In the genomic region with DNA sequence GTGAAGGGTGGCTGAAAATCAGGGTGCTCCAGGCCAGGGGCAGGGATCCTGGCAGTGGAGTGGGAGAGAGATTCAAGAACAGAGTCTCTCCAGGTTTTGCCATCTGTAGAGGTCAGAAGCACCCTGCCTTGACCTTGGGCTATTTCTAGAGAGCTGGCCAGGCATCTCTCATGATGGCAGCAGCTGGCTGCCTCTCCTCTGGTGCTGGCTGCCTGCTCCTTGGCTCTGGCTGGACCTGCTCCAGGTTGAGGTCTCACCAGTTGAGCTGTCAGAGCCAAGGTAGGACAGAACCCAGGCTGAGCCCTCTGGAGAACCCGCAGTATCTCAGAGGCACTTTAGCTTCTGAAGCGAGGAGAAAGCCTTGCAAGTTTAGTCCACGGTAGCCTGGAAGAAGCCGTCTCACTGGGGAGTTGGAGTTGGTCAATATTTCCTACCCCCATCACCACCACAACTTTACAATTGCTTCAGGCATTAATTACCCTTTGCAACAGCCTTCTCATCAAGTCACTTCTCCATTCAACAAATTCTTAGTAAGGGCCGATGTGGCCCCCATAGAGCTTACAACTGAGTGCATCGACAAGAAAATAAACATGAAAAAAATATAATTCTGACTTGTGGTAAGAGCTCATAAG, we compare ENCODE assay signal across 15 cellular contexts. TPM values are rescaled to one million over a fixed set of nuclear protein-coding genes. Genes with fewer than 3 reads are reported as not detected.
A peak's percentile ranks its signal among the peaks of the same experiment; 100 is the strongest.
DNase-seq lines count a peak whose midpoint lies in the region; ATAC-seq and TF ChIP-seq lines count a peak whose summit lies in the region.
"Had no signal": no experiment of that assay in that cellular context is flagged by ENCODE, and none has a peak within 500 bp of the region (broad histone marks: within the 10 kb centered on the region; RNA-seq: fewer than 3 reads in every experiment).

No MANE protein-coding gene starts in this region.

- H3K4ac ChIP-seq in IMR-90 (ENCODE audit: low read depth, low read length) = no peak overlapping the region

- no peak overlapping the region for H3K27ac ChIP-seq in IMR-90 (ENCODE audit: insufficient read depth, low read length)
- peak overlapping the region in 5 of 10 donors; percentile 4 to 52 (median 41) for H3K27ac ChIP-seq in heart right ventricle
- H3K27ac ChIP-seq in gastrocnemius medialis = peak overlapping the region; percentile 73 to 80 (median 76)

- dilution Hi-C loops in IMR-90 (cut with HindIII; ENCODE audit: low sequenced_read_pairs, unreplicated experiment) = no loop called here

- H4K5ac ChIP-seq in IMR-90 (ENCODE audit: low read depth, low read length) = no peak overlapping the region

- H3K4me3 ChIP-seq in IMR-90 (ENCODE audit: insufficient read depth, low read depth, low read length) = no peak overlapping the region
- no peak overlapping the region for H3K4me3 ChIP-seq in NB4 (ENCODE audit: low read depth, low read length)
- H3K4me3 ChIP-seq in heart right ventricle = no peak overlapping the region
- H3K4me3 ChIP-seq in gastrocnemius medialis = no peak overlapping the region

- no peak overlapping the region for H4K91ac ChIP-seq in IMR-90 (ENCODE audit: insufficient read depth, low read depth, low read length)

- H4K20me1 ChIP-seq in IMR-90 (ENCODE audit: insufficient read depth, low read length) = no peaks in the 10 kb centered on the region

- no peak overlapping the region for H4K8ac ChIP-seq in IMR-90 (ENCODE audit: low read depth in 2 of 2, low read length in 2 of 2)

- H2AK5ac ChIP-seq in IMR-90 (ENCODE audit: low read depth, low read length) = no peak overlapping the region

- H3K9ac ChIP-seq in IMR-90 (ENCODE audit: low read depth, low read length) = no peak overlapping the region
- H3K9ac ChIP-seq: SK-N-SH had no signal

- ATAC-seq in IMR-90 (ENCODE audit: low read depth) (no peak), heart right ventricle (peak; percentile 44 to 90 (median 80)), gastrocnemius medialis (peak; percentile 71 to 94)

- no peak overlapping the region for H3K14ac ChIP-seq in IMR-90 (replicated peaks; ENCODE audit: low read depth, low read length)

- H3K4me1 ChIP-seq in IMR-90 (ENCODE audit: control insufficient read depth, insufficient read depth, low read length) = peaks cover 2% of the 10 kb centered on the region
- H3K4me1 ChIP-seq in heart right ventricle = peaks cover 0 to 39% (median 10%) of the 10 kb centered on the region in 9 donors
- peaks cover 12 to 28% of the 10 kb centered on the region in 2 donors for H3K4me1 ChIP-seq in gastrocnemius medialis

- no peak for TF ChIP-seq CTCF in IMR-90 (conservative IDR thresholded peaks at IDR 0.05; ENCODE audit: low read depth, low read length)
- no peak for TF ChIP-seq CTCF in NB4 (IDR thresholded peaks at IDR 0.05; ENCODE audit: low read depth, low read length)
- TF ChIP-seq CTCF in heart right ventricle (IDR thresholded peaks at IDR 0.05) = no peak
- TF ChIP-seq CTCF in gastrocnemius medialis (IDR thresholded peaks at IDR 0.05 in 4 of 5, conservative IDR thresholded peaks at IDR 0.05 in 1 of 5) = no peak

- no peak for TF ChIP-seq RAD21 in IMR-90 (IDR thresholded peaks at IDR 0.05; ENCODE audit: low read length)

- TF ChIP-seq POLR2A in IMR-90 (IDR thresholded peaks at IDR 0.05; ENCODE audit: low read depth, low read length) = no peak
- no peak for TF ChIP-seq POLR2A in NB4 (IDR thresholded peaks at IDR 0.05; ENCODE audit: extremely low read depth, insufficient read length)
- peak in 1 of 2 donors; percentile 42 for TF ChIP-seq POLR2A in gastrocnemius medialis (IDR thresholded peaks at IDR 0.05)

- WGBS in IMR-90 (ENCODE audit: extremely low coverage in 2 of 2, insufficient read length in 1 of 2), 2 experiments = 100% methylated on average over 1 of the region's 6 CpGs; no CpG with 5 or more reads in 1 of the 2 experiments
- 65 to 72% methylated on average over 6 of the region's 6 CpGs for WGBS in heart right ventricle, 2 donors

- POLR2A ChIA-PET in IMR-90 (lab: Charles Lee; ENCODE audit: unreplicated experiment) = no interaction called here

- intact Hi-C loops in IMR-90 (cut with micrococcal nuclease) = no loop called here
- intact Hi-C loops in heart right ventricle (cut with DNase I) = loop anchor here in 5 of 10 donors (10.0 kb wide), 3 partner anchors 45 to 365 kb away; no protein-coding TSS in a partner anchor
- intact Hi-C loops in gastrocnemius medialis (cut with DNase I; ENCODE audit: low total_unique reads) = loop anchor here (10.0 kb wide), 1 partner anchor 165 kb away; the partner anchor contains the start of gene ST3GAL5

- in situ Hi-C loops in IMR-90 (cut with MboI; ENCODE audit: low sequenced_read_pairs) = loop anchor here (5.0 kb wide), 1 partner anchor 358 kb away; no protein-coding TSS in a partner anchor
- in situ Hi-C loops in gastrocnemius medialis (cut with MboI; ENCODE audit: low sequenced_read_pairs in 4 of 4) = loop anchor here (5.0 to 10.0 kb wide), 4 partner anchors 85 to 363 kb away; no protein-coding TSS in a partner anchor

- H2AFZ ChIP-seq in IMR-90 (replicated peaks; ENCODE audit: low read length, poor library complexity) = peak overlapping the region; percentile 43

- H3K27me3 ChIP-seq in IMR-90 (ENCODE audit: control insufficient read depth, insufficient read depth, low read length) (peaks cover 14% of the 10 kb centered on the region), heart right ventricle (no peaks in the 10 kb centered on the region), gastrocnemius medialis (no peaks in the 10 kb centered on the region)

- H2BK20ac ChIP-seq in IMR-90 (ENCODE audit: low read depth, low read length) = no peak overlapping the region

- no peak overlapping the region for H3K56ac ChIP-seq in IMR-90 (ENCODE audit: extremely low read depth, insufficient read depth, low read length)

- H2AK9ac ChIP-seq in IMR-90 (replicated peaks; ENCODE audit: low read depth, low read length, poor library complexity) = no peak overlapping the region

- 0 out of 2 replicates have a peak, but pooled peaks cover 3% of the 10 kb centered on the region for H3K9me1 ChIP-seq in IMR-90 (ENCODE audit: insufficient read depth, low read length)

- no peak overlapping the region for H2BK5ac ChIP-seq in IMR-90 (ENCODE audit: low read depth, low read length, poor library complexity, severe bottlenecking)

- no peak overlapping the region for H3K23ac ChIP-seq in IMR-90 (ENCODE audit: low read depth, low read length)

- CTCF ChIA-PET in IMR-90 (lab: Yijun Ruan, JAX) = no interaction called here

- DNase-seq in IMR-90 (no peak), NB4 (ENCODE audit: low read depth) (peak; percentile 76), heart right ventricle (peak in 1 of 2 donors; percentile 63), gastrocnemius medialis (peak in 1 of 2 donors; percentile 86), activated gamma-delta T cell treated with Interleukin-2 at 50 U/mL for 16 hours (no peak), NCI-H345 treated with DMSO at 0.1 percent for 48 hours (lab: John Stamatoyannopoulos, UW; ENCODE audit: unreplicated experiment) (no peak), GDM1 (lab: John Stamatoyannopoulos, UW) (no peak)
- DNase-seq: COR-L47, DMS153, HFFc6, KG1, NCI-H1105, NCI-H1694, NCI-H524 treated with DMSO at 0.1 percent for 48 hours, SK-N-SH had no signal

- H3K4me2 ChIP-seq in IMR-90 (ENCODE audit: low read depth, low read length) = no peak overlapping the region
- H3K4me2 ChIP-seq: SK-N-SH had no signal

- H2BK15ac ChIP-seq in IMR-90 (ENCODE audit: low read depth, low read length) = no peak overlapping the region

- H2BK120ac ChIP-seq in IMR-90 (ENCODE audit: low read depth, low read length) = no peak overlapping the region

- H3K79me1 ChIP-seq in IMR-90 (ENCODE audit: low read depth in 1 of 2, low read length in 2 of 2) = no peaks in the 10 kb centered on the region

- no peak overlapping the region for H3K18ac ChIP-seq in IMR-90 (ENCODE audit: low read depth, low read length)

- no TSS peak for BruUV-seq in IMR-90 (replicated peaks; lab: Mats Ljungman, UMichigan)

- H3K36me3 ChIP-seq in IMR-90 (ENCODE audit: control insufficient read depth, insufficient read depth, low read length) (no peaks in the 10 kb centered on the region), heart right ventricle (no peaks in the 10 kb centered on the region), gastrocnemius medialis (no peaks in the 10 kb centered on the region)

- H3K9me3 ChIP-seq in IMR-90 (ENCODE audit: control insufficient read depth, insufficient read depth, low read length) (no peaks in the 10 kb centered on the region; the same call in 1 of the 2 replicates), heart right ventricle (peaks cover 0 to 4% (median 0%) of the 10 kb centered on the region in 11 donors), gastrocnemius medialis (no peaks in the 10 kb centered on the region)
- H3K9me3 ChIP-seq: SK-N-SH had no signal

TF ChIP-seq in IMR-90, 13 proteins besides CTCF, POLR2A, EP300 and RAD21 (continues in another document):
- TF ChIP-seq USF2 (IDR thresholded peaks at IDR 0.05; ENCODE audit: low read depth, low read length) = no peak

RNA-seq across cellular contexts. Expression of gene GNLY, which starts 25.6 kb away (rescaled TPM):
- total RNA-seq in IMR-90 (2012; rRNA removed) (not detected in 2 replicates), heart right ventricle (10 to 100 TPM in 1 of 10 donors, 1 to 10 TPM in 5, under 1 TPM in 4; 0.17 to 43.2 (median 1.2) TPM), gastrocnemius medialis (10 to 100 TPM in 2 of 4 donors, 1 to 10 TPM in 2; 3.6 to 36.1 (median 12.0) TPM)
- polyA plus RNA-seq in IMR-90 (2012; rRNA removed) (not detected in 2 replicates), heart right ventricle (1 to 10 TPM; 1.2 to 3.1 TPM)
- polyA plus RNA-seq in IMR-90 (2012; cell fraction: cytosol; rRNA removed) = not detected in 2 replicates
- polyA plus RNA-seq in IMR-90 (2012; cell fraction: nucleus; rRNA removed; ENCODE audit: low replicate concordance) = 0.13 and 0.24 TPM in 2 replicates
- total RNA-seq: HFFc6 had no signal
- polyA plus RNA-seq: SK-N-SH had no signal

RNA-seq across cellular contexts. Expression of gene ATOH8, which starts 34.1 kb away (rescaled TPM):
- total RNA-seq in IMR-90 (2012; rRNA removed) (7.8 and 7.9 TPM in 2 replicates), heart right ventricle (10 to 100 TPM in 9 of 10 donors, 1 to 10 TPM in 1; 8.7 to 33.4 (median 15.2) TPM), gastrocnemius medialis (100 to 1,000 TPM; 122 to 266 (median 150) TPM)
- polyA plus RNA-seq in IMR-90 (2012; rRNA removed) (9.0 and 11.2 TPM in 2 replicates), heart right ventricle (10 to 100 TPM; 35.2 to 45.9 TPM)
- polyA plus RNA-seq in IMR-90 (2012; cell fraction: cytosol; rRNA removed) = 6.2 and 7.6 TPM in 2 replicates
- polyA plus RNA-seq in IMR-90 (2012; cell fraction: nucleus; rRNA removed; ENCODE audit: low replicate concordance) = 5.0 and 13.0 TPM in 2 replicates

RNA-seq across cellular contexts. Expression of gene SFTPB, which starts 51.7 kb away (rescaled TPM):
- total RNA-seq in IMR-90 (2012; rRNA removed) = not detected in 2 replicates
- polyA plus RNA-seq in IMR-90 (2012; rRNA removed) = not detected in 2 replicates
- polyA plus RNA-seq in IMR-90 (2012; cell fraction: cytosol; rRNA removed) = 0.07 TPM in 1 of 2 replicates, not detected in the other
- not detected in 2 replicates for polyA plus RNA-seq in IMR-90 (2012; cell fraction: nucleus; rRNA removed; ENCODE audit: low replicate concordance)
- under 1 TPM in 1 of 10 donors, not detected in 9; 0.62 TPM for total RNA-seq in heart right ventricle
- 1 to 10 TPM in 1 of 2 donors, not detected in 1; 1.2 TPM for polyA plus RNA-seq in heart right ventricle
- not detected for total RNA-seq in gastrocnemius medialis
- total RNA-seq: HFFc6 had no signal
- polyA plus RNA-seq: SK-N-SH had no signal
